ENCODE assay signal across 18 cellular contexts in the genomic region with DNA sequence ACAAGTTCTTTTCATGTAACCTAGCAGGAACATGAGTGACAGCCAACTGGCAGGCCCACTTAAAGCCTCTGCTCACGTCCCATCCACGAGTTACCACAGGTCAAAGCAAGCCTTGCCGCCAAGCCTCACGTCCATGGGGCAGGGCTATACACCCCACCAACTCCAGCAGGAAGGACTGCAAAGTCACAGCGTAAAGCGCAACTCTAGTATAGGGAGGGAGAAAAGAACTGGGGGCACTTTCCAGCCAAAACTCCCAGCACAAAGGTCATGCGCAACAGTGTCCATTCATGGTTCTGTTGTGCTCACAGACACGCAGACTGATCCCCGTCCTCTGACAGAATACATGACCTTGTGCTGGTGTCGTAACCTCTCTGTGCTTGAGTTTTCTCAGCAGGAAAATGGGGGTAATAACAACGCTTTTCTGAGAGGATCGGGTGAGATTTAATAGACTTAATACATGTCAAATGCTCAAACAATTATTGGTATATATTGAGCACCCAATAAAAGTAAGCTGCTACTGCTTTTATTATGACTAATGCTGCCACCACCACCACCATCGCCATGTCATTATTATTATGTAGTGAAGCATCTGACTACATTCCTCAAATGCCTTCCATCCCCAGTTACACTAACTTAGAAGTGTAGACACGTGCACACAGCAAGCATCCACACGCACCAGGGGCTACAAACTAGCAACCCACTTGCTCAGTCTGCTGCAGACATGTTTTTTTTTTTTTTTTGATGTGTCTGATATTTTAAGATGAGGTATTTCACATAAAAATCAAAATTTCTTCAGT.
DNase-seq lines count a peak whose midpoint lies in the region; ATAC-seq and TF ChIP-seq lines count a peak whose summit lies in the region.
"Had no signal": no experiment of that assay in that cellular context is flagged by ENCODE, and none has a peak within 500 bp of the region (broad histone marks: within the 10 kb centered on the region; RNA-seq: fewer than 3 reads in every experiment).

No MANE protein-coding gene starts in this region.

- no peak overlapping the region for H3K4me3 Mint-ChIP-seq in MCF 10A (ENCODE audit: unreplicated experiment)
- H3K4me3 Mint-ChIP-seq in stimulated activated effector memory CD8-positive, alpha-beta T cell treated with anti-CD3 and anti-CD28 coated beads, Interleukin-12 subunit alpha, Interleukin-12 subunit beta, amount 100 ng/mL, for 72 hours: no peak overlapping the region
- H3K4me3 Mint-ChIP-seq in T-helper 2 cell treated with Interferon-gamma antibody and Interleukin-4, amounts not matched to agents 5 μg/mL and 100 μg/mL, for 36 hours: no peak overlapping the region

- no peak overlapping the region for H2AFZ ChIP-seq in mammary epithelial cell (ENCODE audit: low read depth, low read length)
- H2AFZ ChIP-seq: hepatocyte had no signal

- H3K4me1 Mint-ChIP-seq in MCF 10A (ENCODE audit: insufficient read depth, unreplicated experiment): peaks cover 21% of the 10 kb centered on the region
- H3K4me1 Mint-ChIP-seq in stimulated activated effector memory CD8-positive, alpha-beta T cell treated with anti-CD3 and anti-CD28 coated beads, Interleukin-12 subunit alpha, Interleukin-12 subunit beta, amount 100 ng/mL, for 72 hours: peaks cover 11% of the 10 kb centered on the region
- H3K4me1 Mint-ChIP-seq in T-helper 2 cell treated with Interferon-gamma antibody and Interleukin-4, amounts not matched to agents 5 μg/mL and 100 μg/mL, for 36 hours (ENCODE audit: low read depth): no peaks in the 10 kb centered on the region

- no peak overlapping the region for H3K9ac ChIP-seq in mammary epithelial cell (ENCODE audit: insufficient read depth, low read length)

- no peak overlapping the region for H3K27ac ChIP-seq in mammary epithelial cell (ENCODE audit: insufficient read depth, low read depth, low read length)
- H3K27ac ChIP-seq: esophagus squamous epithelium, hepatocyte, testis had no signal

- intact Hi-C loops in MCF 10A (cut with micrococcal nuclease) (no loop called here), mammary epithelial cell (cut with micrococcal nuclease) (no loop called here)

- H3K9me3 Mint-ChIP-seq in MCF 10A (ENCODE audit: unreplicated experiment): no peaks in the 10 kb centered on the region
- H3K9me3 Mint-ChIP-seq in stimulated activated effector memory CD8-positive, alpha-beta T cell treated with anti-CD3 and anti-CD28 coated beads, Interleukin-12 subunit alpha, Interleukin-12 subunit beta, amount 100 ng/mL, for 72 hours: no peaks in the 10 kb centered on the region
- H3K9me3 Mint-ChIP-seq in T-helper 2 cell treated with Interferon-gamma antibody and Interleukin-4, amounts not matched to agents 5 μg/mL and 100 μg/mL, for 36 hours: no peaks in the 10 kb centered on the region

- POLR2A ChIA-PET in MCF 10A (lab: Yijun Ruan, JAX): interaction anchor here (0.6 kb wide), 1 partner anchor 9 kb away, joined by 5 read pairs; no protein-coding TSS in a partner anchor

- H3K79me2 ChIP-seq in mammary epithelial cell (ENCODE audit: insufficient read depth, low read length): no peaks in the 10 kb centered on the region
- H3K79me2 ChIP-seq: hepatocyte had no signal

- no TSS peak for BruUV-seq in MCF 10A (replicated peaks; lab: Mats Ljungman, UMichigan)
- no TSS peak for BruUV-seq in mammary epithelial cell (replicated peaks; lab: Mats Ljungman, UMichigan)

- H3K27me3 ChIP-seq in mammary epithelial cell (ENCODE audit: insufficient read depth, low read length): no peaks in the 10 kb centered on the region
- H3K27me3 ChIP-seq: esophagus squamous epithelium, hepatocyte, testis had no signal

- peaks cover 53% of the 10 kb centered on the region for H3K4me1 ChIP-seq in mammary epithelial cell (ENCODE audit: insufficient read depth, low read length)

- H3K9me3 ChIP-seq in mammary epithelial cell (replicated peaks; ENCODE audit: insufficient read depth, low read length): no peaks in the 10 kb centered on the region
- H3K9me3 ChIP-seq: esophagus squamous epithelium, testis had no signal

- in situ Hi-C loops in mammary epithelial cell (cut with MboI; ENCODE audit: low sequenced_read_pairs in 2 of 2): no loop called here

- dilution Hi-C loops in mammary epithelial cell (cut with HindIII; ENCODE audit: low sequenced_read_pairs): no loop called here

- H3K36me3 ChIP-seq in mammary epithelial cell (ENCODE audit: insufficient read depth, low read length): no peaks in the 10 kb centered on the region
- H3K36me3 ChIP-seq: esophagus squamous epithelium had no signal

- no peaks in the 10 kb centered on the region for H3K27me3 Mint-ChIP-seq in MCF 10A (ENCODE audit: insufficient read depth, unreplicated experiment)
- no peaks in the 10 kb centered on the region for H3K27me3 Mint-ChIP-seq in T-helper 2 cell treated with Interferon-gamma antibody and Interleukin-4, amounts not matched to agents 5 μg/mL and 100 μg/mL, for 36 hours (ENCODE audit: low read depth)

- DNase-seq in MCF 10A (ENCODE audit: unreplicated experiment) (no peak), mammary epithelial cell (no peak), hepatic stellate cell (ENCODE audit: low spot score) (peak; percentile 73), DMS53 treated with DMSO at 0.1 percent for 48 hours (lab: John Stamatoyannopoulos, UW; ENCODE audit: unreplicated experiment) (no peak), NCI-H1105 (lab: John Stamatoyannopoulos, UW) (no peak)
- no peak for DNase-seq in stimulated activated effector memory CD8-positive, alpha-beta T cell treated with anti-CD3 and anti-CD28 coated beads, Interleukin-12 subunit alpha, Interleukin-12 subunit beta, amount 100 ng/mL, for 72 hours (ENCODE audit: low spot score in 2 of 2)
- DNase-seq in T-helper 2 cell treated with Interferon-gamma antibody and Interleukin-4, amounts not matched to agents 5 μg/mL and 100 μg/mL, for 36 hours (ENCODE audit: low spot score): no peak
- DNase-seq: activated CD4-positive, alpha-beta T cell treated with anti-CD3 and anti-CD28 coated beads, Interleukin-2, amount 50 U/mL, for 4 hours; anterior cingulate cortex; COR-L47; esophagus squamous epithelium; MM.1S; NCI-H2107; SHP77 treated with DMSO at 0.1 percent for 48 hours; testis had no signal

- 78% methylated on average over 13 of the region's 15 CpGs for WGBS in mammary epithelial cell (ENCODE audit: low coverage, missing lambda C conversion rate)

- no peak overlapping the region for H3K4me2 ChIP-seq in mammary epithelial cell (ENCODE audit: insufficient read depth, low read depth, low read length)
- H3K4me2 ChIP-seq: hepatocyte had no signal

- CTCF ChIA-PET in MCF 10A (lab: Yijun Ruan, JAX) (interaction anchor here (4.0 kb wide), 1 partner anchor 9 kb away, joined by 24 read pairs; no protein-coding TSS in a partner anchor), mammary epithelial cell (lab: Charles Lee; ENCODE audit: low non-redundant PET) (no interaction called here)

- H3K4me3 ChIP-seq in mammary epithelial cell (replicated peaks in 1 of 3; ENCODE audit: insufficient read depth in 1 of 3, low read depth in 2 of 3, low read length in 3 of 3): no peak overlapping the region
- H3K4me3 ChIP-seq: esophagus squamous epithelium, hepatocyte, testis had no signal

- ATAC-seq in SK-N-SH treated with all-trans-retinoic acid at 6 μM for 48 hours: peak; percentile 32; the same call in 2 of the 3 replicates
- ATAC-seq in stimulated activated effector memory CD8-positive, alpha-beta T cell treated with anti-CD3 and anti-CD28 coated beads, Interleukin-12 subunit alpha, Interleukin-12 subunit beta, amount 100 ng/mL, for 72 hours: no peak
- ATAC-seq: left lobe of liver had no signal

- H3K27ac Mint-ChIP-seq in MCF 10A (ENCODE audit: low read depth, unreplicated experiment): peak overlapping the region; percentile 10
- peak overlapping the region; percentile 60 for H3K27ac Mint-ChIP-seq in stimulated activated effector memory CD8-positive, alpha-beta T cell treated with anti-CD3 and anti-CD28 coated beads, Interleukin-12 subunit alpha, Interleukin-12 subunit beta, amount 100 ng/mL, for 72 hours
- no peak overlapping the region for H3K27ac Mint-ChIP-seq in T-helper 2 cell treated with Interferon-gamma antibody and Interleukin-4, amounts not matched to agents 5 μg/mL and 100 μg/mL, for 36 hours

- no peak for TF ChIP-seq CTCF in MCF 10A (IDR thresholded peaks at IDR 0.05; ENCODE audit: unreplicated experiment)
- no peak for TF ChIP-seq CTCF in mammary epithelial cell (conservative IDR thresholded peaks at IDR 0.05 in 1 of 2, IDR thresholded peaks at IDR 0.05 in 1 of 2; ENCODE audit: extremely low read depth in 1 of 2, insufficient read depth in 1 of 2, low read depth in 1 of 2, low read length in 2 of 2)

- H3K36me3 Mint-ChIP-seq in MCF 10A (ENCODE audit: insufficient read depth, unreplicated experiment): peaks cover 5% of the 10 kb centered on the region
- peaks cover 4% of the 10 kb centered on the region for H3K36me3 Mint-ChIP-seq in stimulated activated effector memory CD8-positive, alpha-beta T cell treated with anti-CD3 and anti-CD28 coated beads, Interleukin-12 subunit alpha, Interleukin-12 subunit beta, amount 100 ng/mL, for 72 hours
- H3K36me3 Mint-ChIP-seq in T-helper 2 cell treated with Interferon-gamma antibody and Interleukin-4, amounts not matched to agents 5 μg/mL and 100 μg/mL, for 36 hours (ENCODE audit: low read depth): no peaks in the 10 kb centered on the region

- H4K20me1 ChIP-seq in mammary epithelial cell (ENCODE audit: insufficient read depth, low read length): no peaks in the 10 kb centered on the region

TF ChIP-seq in SK-N-SH treated with all-trans-retinoic acid at 6 μM for 48 hours, 23 proteins besides CTCF, POLR2A, EP300 and RAD21:
- no peak for TF ChIP-seq TCF4 (CRISPR knock-in tag; IDR thresholded peaks at IDR 0.05; ENCODE audit: borderline replicate concordance)
